ENCODE assay signal across 34 cellular contexts in the genomic region with DNA sequence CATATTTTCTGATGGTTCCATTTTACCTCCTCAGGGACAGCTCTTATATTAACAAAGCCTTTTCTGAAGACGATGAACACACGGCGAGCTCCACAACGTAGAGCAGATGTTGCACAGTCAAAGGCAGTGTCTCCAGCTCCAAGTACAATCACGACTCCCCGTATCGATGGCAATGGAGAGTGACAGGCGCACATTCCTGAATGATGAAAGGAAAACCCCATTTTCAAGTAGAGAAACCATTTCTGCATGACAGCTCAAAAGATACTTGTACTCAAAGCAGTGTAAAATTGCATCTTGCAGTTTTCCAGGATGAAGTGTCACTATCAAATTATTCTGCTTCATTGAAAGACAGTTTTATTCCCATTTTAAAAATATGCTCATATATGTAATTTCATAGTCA.
"Had no signal": no experiment of that assay in that cellular context is flagged by ENCODE, and none has a peak within 500 bp of the region (broad histone marks: within the 10 kb centered on the region; RNA-seq: fewer than 3 reads in every experiment).

No MANE protein-coding gene starts in this region.

- H3K9me3 Mint-ChIP-seq: activated CD4-positive, alpha-beta T cell treated with anti-CD3 and anti-CD28 coated beads, Interleukin-2, amount 10 ng/mL, durations not matched to agents 7 days and 5 days; activated naive CD4-positive, alpha-beta T cell treated with anti-CD3 and anti-CD28 coated beads, Interleukin-2, amount 10 ng/mL, durations not matched to agents 7 days and 5 days; activated naive CD4-positive, alpha-beta T cell treated with anti-CD3 and anti-CD28 coated beads, Interleukin-2, amount 50 U/mL, for 24 hours; T-helper 2 cell treated with Interferon-gamma antibody and Interleukin-4, amounts not matched to agents 5 μg/mL and 100 μg/mL, for 36 hours had no signal

- ATAC-seq: activated CD4-positive, alpha-beta T cell treated with anti-CD3 and anti-CD28 coated beads for 36 hours; activated CD4-positive, CD25-positive, alpha-beta regulatory T cell treated with anti-CD3 and anti-CD28 coated beads, Interleukin-2, amount 50 U/mL, for 24 hours; activated CD8-positive, alpha-beta memory T cell treated with anti-CD3 and anti-CD28 coated beads, Interleukin-2, amount 10 ng/mL, durations not matched to agents 7 days and 5 days; activated CD8-positive, alpha-beta T cell treated with anti-CD3 and anti-CD28 coated beads, Interleukin-2, amount 10 ng/mL, durations not matched to agents 7 days and 5 days; activated naive CD8-positive, alpha-beta T cell treated with anti-CD3 and anti-CD28 coated beads, Interleukin-2, amount 50 U/mL, for 24 hours had no signal

- H3K27ac ChIP-seq: ascending aorta, cardiac muscle cell, VCaP had no signal

- H3K4me3 ChIP-seq: ascending aorta, cardiac muscle cell had no signal

- H3K4me3 Mint-ChIP-seq: activated CD4-positive, alpha-beta memory T cell treated with anti-CD3 and anti-CD28 coated beads, Interleukin-2, amount 10 ng/mL, durations not matched to agents 7 days and 5 days; activated CD4-positive, alpha-beta T cell treated with anti-CD3 and anti-CD28 coated beads for 36 hours; activated CD4-positive, alpha-beta T cell treated with anti-CD3 and anti-CD28 coated beads, Interleukin-2, amount 10 ng/mL, durations not matched to agents 7 days and 5 days; activated CD8-positive, alpha-beta memory T cell treated with anti-CD3 and anti-CD28 coated beads, Interleukin-2, amount 10 ng/mL, durations not matched to agents 7 days and 5 days; activated CD8-positive, alpha-beta T cell treated with anti-CD3 and anti-CD28 coated beads, Interleukin-2, amount 10 ng/mL, durations not matched to agents 7 days and 5 days; activated naive CD4-positive, alpha-beta T cell treated with anti-CD3 and anti-CD28 coated beads, Interleukin-2, amount 10 ng/mL, durations not matched to agents 7 days and 5 days; activated naive CD4-positive, alpha-beta T cell treated with anti-CD3 and anti-CD28 coated beads, Interleukin-2, amount 50 U/mL, for 24 hours; activated naive CD8-positive, alpha-beta T cell; activated naive CD8-positive, alpha-beta T cell treated with anti-CD3 and anti-CD28 coated beads, Interleukin-2, amount 10 ng/mL, durations not matched to agents 7 days and 5 days; activated naive CD8-positive, alpha-beta T cell treated with anti-CD3 and anti-CD28 coated beads, Interleukin-2, amount 50 U/mL, for 24 hours; activated T-cell treated with anti-CD3 and anti-CD28 coated beads, Interleukin-2, amount 50 U/mL, for 24 hours; brain; T-helper 1 cell treated with Interleukin-12 subunit alpha and Interleukin-12 subunit beta and Interleukin-4 antibody, amounts not matched to agents 30 μg/mL and 1 μg/mL, for 36 hours; T-helper 2 cell treated with Interferon-gamma antibody and Interleukin-4, amounts not matched to agents 5 μg/mL and 100 μg/mL, for 36 hours had no signal

- H3K27me3 ChIP-seq: ascending aorta, cardiac muscle cell had no signal

- H3K4me1 ChIP-seq: ascending aorta had no signal

- DNase-seq: activated CD4-positive, alpha-beta memory T cell treated with anti-CD3 and anti-CD28 coated beads, Interleukin-2, amount 10 ng/mL, durations not matched to agents 7 days and 5 days; activated CD4-positive, alpha-beta T cell treated with anti-CD3 and anti-CD28 coated beads for 1 hour; activated CD4-positive, alpha-beta T cell treated with anti-CD3 and anti-CD28 coated beads for 36 hours; activated CD4-positive, alpha-beta T cell treated with anti-CD3 and anti-CD28 coated beads for 48 hours; activated CD4-positive, alpha-beta T cell treated with anti-CD3 and anti-CD28 coated beads, Interleukin-2, amount 10 ng/mL, durations not matched to agents 7 days and 5 days; activated CD4-positive, alpha-beta T cell treated with anti-CD3 and anti-CD28 coated beads, Interleukin-2, amount 50 U/mL, for 48 hours; activated CD4-positive, CD25-positive, alpha-beta regulatory T cell; activated CD8-positive, alpha-beta memory T cell treated with anti-CD3 and anti-CD28 coated beads for 24 hours; activated CD8-positive, alpha-beta memory T cell treated with anti-CD3 and anti-CD28 coated beads, Interleukin-2, amount 10 ng/mL, durations not matched to agents 7 days and 5 days; activated CD8-positive, alpha-beta memory T cell treated with anti-CD3 and anti-CD28 coated beads, Interleukin-2, amount 50 U/mL, for 48 hours; activated CD8-positive, alpha-beta T cell treated with anti-CD3 and anti-CD28 coated beads, Interleukin-2, amount 10 ng/mL, durations not matched to agents 7 days and 5 days; activated effector memory CD4-positive, alpha-beta T cell treated with Interleukin-2 at 50 U/mL for 16 hours; activated gamma-delta T cell; activated naive CD4-positive, alpha-beta T cell treated with anti-CD3 and anti-CD28 coated beads, Interleukin-2, amount 10 ng/mL, durations not matched to agents 7 days and 5 days; activated naive CD4-positive, alpha-beta T cell treated with Interleukin-2 at 50 U/mL for 16 hours; activated naive CD8-positive, alpha-beta T cell treated with anti-CD3 and anti-CD28 coated beads, Interleukin-2, amount 10 ng/mL, durations not matched to agents 7 days and 5 days; activated naive CD8-positive, alpha-beta T cell treated with anti-CD3 and anti-CD28 coated beads, Interleukin-2, amount 50 U/mL, for 24 hours; activated T-cell treated with anti-CD3 and anti-CD28 coated beads, Interleukin-2, amount 50 U/mL, for 24 hours; activated T-cell treated with anti-CD3 and anti-CD28 coated beads, Interleukin-2, amount 50 U/mL, for 48 hours; amygdala; anterior cingulate cortex; T-helper 1 cell; T-helper 2 cell; T-helper 9 cell had no signal

- H3K9me3 ChIP-seq: ascending aorta had no signal

- H3K27ac Mint-ChIP-seq: activated CD4-positive, alpha-beta memory T cell treated with anti-CD3 and anti-CD28 coated beads, Interleukin-2, amount 10 ng/mL, durations not matched to agents 7 days and 5 days; activated CD4-positive, alpha-beta T cell treated with anti-CD3 and anti-CD28 coated beads for 36 hours; activated CD4-positive, alpha-beta T cell treated with anti-CD3 and anti-CD28 coated beads, Interleukin-2, amount 10 ng/mL, durations not matched to agents 7 days and 5 days; activated CD8-positive, alpha-beta memory T cell treated with anti-CD3 and anti-CD28 coated beads, Interleukin-2, amount 10 ng/mL, durations not matched to agents 7 days and 5 days; activated CD8-positive, alpha-beta T cell treated with anti-CD3 and anti-CD28 coated beads, Interleukin-2, amount 10 ng/mL, durations not matched to agents 7 days and 5 days; activated naive CD4-positive, alpha-beta T cell treated with anti-CD3 and anti-CD28 coated beads, Interleukin-2, amount 50 U/mL, for 24 hours; activated naive CD8-positive, alpha-beta T cell; activated naive CD8-positive, alpha-beta T cell treated with anti-CD3 and anti-CD28 coated beads, Interleukin-2, amount 10 ng/mL, durations not matched to agents 7 days and 5 days; activated naive CD8-positive, alpha-beta T cell treated with anti-CD3 and anti-CD28 coated beads, Interleukin-2, amount 50 U/mL, for 24 hours; activated T-cell treated with anti-CD3 and anti-CD28 coated beads, Interleukin-2, amount 50 U/mL, for 24 hours; activated T-helper 2 cell treated with anti-CD3 and anti-CD28 coated beads, Interferon-gamma antibody, Interleukin-2, Interleukin-4, amounts not matched to agents 10 μg/mL and 5 μg/mL and 100 μg/mL, durations not matched to agents 14 hours and 24 hours and 36 hours; T-helper 1 cell treated with Interleukin-12 subunit alpha and Interleukin-12 subunit beta and Interleukin-4 antibody, amounts not matched to agents 30 μg/mL and 1 μg/mL, for 36 hours; T-helper 2 cell treated with Interferon-gamma antibody and Interleukin-4, amounts not matched to agents 5 μg/mL and 100 μg/mL, for 36 hours had no signal

- H3K36me3 Mint-ChIP-seq: brain had no signal

- H3K27me3 Mint-ChIP-seq: activated CD4-positive, alpha-beta memory T cell treated with anti-CD3 and anti-CD28 coated beads, Interleukin-2, amount 10 ng/mL, durations not matched to agents 7 days and 5 days; activated CD4-positive, alpha-beta T cell treated with anti-CD3 and anti-CD28 coated beads for 36 hours; activated CD4-positive, alpha-beta T cell treated with anti-CD3 and anti-CD28 coated beads, Interleukin-2, amount 10 ng/mL, durations not matched to agents 7 days and 5 days; activated CD8-positive, alpha-beta memory T cell treated with anti-CD3 and anti-CD28 coated beads, Interleukin-2, amount 10 ng/mL, durations not matched to agents 7 days and 5 days; activated naive CD4-positive, alpha-beta T cell treated with anti-CD3 and anti-CD28 coated beads, Interleukin-2, amount 10 ng/mL, durations not matched to agents 7 days and 5 days; activated naive CD4-positive, alpha-beta T cell treated with anti-CD3 and anti-CD28 coated beads, Interleukin-2, amount 50 U/mL, for 24 hours; activated naive CD8-positive, alpha-beta T cell; activated naive CD8-positive, alpha-beta T cell treated with anti-CD3 and anti-CD28 coated beads, Interleukin-2, amount 10 ng/mL, durations not matched to agents 7 days and 5 days; activated naive CD8-positive, alpha-beta T cell treated with anti-CD3 and anti-CD28 coated beads, Interleukin-2, amount 50 U/mL, for 24 hours; activated T-cell treated with anti-CD3 and anti-CD28 coated beads, Interleukin-2, amount 50 U/mL, for 24 hours; brain had no signal

- H3K4me1 Mint-ChIP-seq: activated CD4-positive, alpha-beta memory T cell treated with anti-CD3 and anti-CD28 coated beads, Interleukin-2, amount 10 ng/mL, durations not matched to agents 7 days and 5 days; activated CD4-positive, alpha-beta T cell treated with anti-CD3 and anti-CD28 coated beads for 36 hours; activated CD4-positive, alpha-beta T cell treated with anti-CD3 and anti-CD28 coated beads, Interleukin-2, amount 10 ng/mL, durations not matched to agents 7 days and 5 days; activated CD8-positive, alpha-beta memory T cell treated with anti-CD3 and anti-CD28 coated beads, Interleukin-2, amount 10 ng/mL, durations not matched to agents 7 days and 5 days; activated naive CD4-positive, alpha-beta T cell treated with anti-CD3 and anti-CD28 coated beads, Interleukin-2, amount 10 ng/mL, durations not matched to agents 7 days and 5 days; activated naive CD4-positive, alpha-beta T cell treated with anti-CD3 and anti-CD28 coated beads, Interleukin-2, amount 50 U/mL, for 24 hours; activated naive CD8-positive, alpha-beta T cell treated with anti-CD3 and anti-CD28 coated beads, Interleukin-2, amount 10 ng/mL, durations not matched to agents 7 days and 5 days; activated naive CD8-positive, alpha-beta T cell treated with anti-CD3 and anti-CD28 coated beads, Interleukin-2, amount 50 U/mL, for 24 hours; brain had no signal

- H3K36me3 ChIP-seq: cardiac muscle cell had no signal
